In genomic region chr3:126353694-126354321, GRCh38 we compare ENCODE assay signal across 20 cellular contexts. TPM values are rescaled to one million over a fixed set of nuclear protein-coding genes. Genes with fewer than 3 reads are reported as not detected.
A peak's percentile ranks its signal among the peaks of the same experiment; 100 is the strongest.
DNase-seq lines count a peak whose midpoint lies in the region; ATAC-seq, FAIRE-seq and TF ChIP-seq lines count a peak whose summit lies in the region.
"Had no signal": no experiment of that assay in that cellular context is flagged by ENCODE, and none has a peak within 500 bp of the region (broad histone marks: within the 10 kb centered on the region; RNA-seq: fewer than 3 reads in every experiment).

No MANE protein-coding gene starts in this region.

- H3K4me3 ChIP-seq in sigmoid colon = no peak overlapping the region

- no peak for TF ChIP-seq EP300 in sigmoid colon (IDR thresholded peaks at IDR 0.05)

- intact Hi-C loops in Right ventricle myocardium superior (cut with DNase I) = loop anchor here (5.0 kb wide), 1 partner anchor 62 kb away; no protein-coding TSS in a partner anchor
- intact Hi-C loops in Right ventricle myocardium inferior (cut with DNase I) = no loop called here
- intact Hi-C loops in sigmoid colon (cut with DNase I) = loop anchor here (5.0 kb wide), 1 partner anchor 42 kb away; no protein-coding TSS in a partner anchor

- FAIRE-seq in frontal cortex (lab: Jason Lieb, UNC) = no peak

- peaks cover 0 to 40% (median 37%) of the 10 kb centered on the region in 4 donors for H3K4me1 ChIP-seq in sigmoid colon

- H3K27me3 ChIP-seq in layer of hippocampus (ENCODE audit: control insufficient read depth, insufficient read depth, low read length) (no peaks in the 10 kb centered on the region), sigmoid colon (no peaks in the 10 kb centered on the region)

- peak; percentile 35 for DNase-seq in Right ventricle myocardium superior
- no peak for DNase-seq in Right ventricle myocardium inferior (ENCODE audit: missing footprints)
- DNase-seq in sigmoid colon = peak; percentile 66
- no peak for DNase-seq in NCI-H146 treated with DMSO at 0.1 percent for 48 hours (lab: John Stamatoyannopoulos, UW; ENCODE audit: unreplicated experiment)
- no peak for DNase-seq in activated T-cell treated with anti-CD3 and anti-CD28 coated beads, Interleukin-2, amount 50 U/mL, for 48 hours
- DNase-seq in NCI-H1105 treated with DMSO at 0.1 percent for 48 hours (lab: John Stamatoyannopoulos, UW) = no peak
- no peak for DNase-seq in frontal cortex (ENCODE audit: low spot score in 2 of 2)
- DNase-seq: activated CD8-positive, alpha-beta T cell treated with anti-CD3 and anti-CD28 coated beads, Interleukin-2, amount 10 ng/mL, durations not matched to agents 7 days and 5 days; immature natural killer cell; NCI-H2081 treated with DMSO at 0.1 percent for 48 hours; NCI-H748 treated with DMSO at 0.1 percent for 48 hours; stimulated activated naive CD8-positive, alpha-beta T cell treated with anti-CD3 and anti-CD28 coated beads, Interleukin-15, amount 100 ng/mL, for 72 hours; WERI-Rb-1 had no signal

- 91 to 94% methylated on average over 8 of the region's 8 CpGs for WGBS in sigmoid colon, 2 donors

- H3K9me3 ChIP-seq in sigmoid colon = no peaks in the 10 kb centered on the region

- H3K36me3 ChIP-seq in sigmoid colon = peaks cover 7 to 42% (median 26%) of the 10 kb centered on the region in 4 donors
- H3K36me3 ChIP-seq: WERI-Rb-1 had no signal

- H3K27ac ChIP-seq in layer of hippocampus (ENCODE audit: low read depth, low read length) (peak overlapping the region; percentile 47), sigmoid colon (peak overlapping the region; percentile 91 to 96 (median 94))
- H3K27ac ChIP-seq: parathyroid adenoma, WERI-Rb-1 had no signal

- no peak for TF ChIP-seq CTCF in sigmoid colon (IDR thresholded peaks at IDR 0.05)

- no peak for TF ChIP-seq POLR2A in sigmoid colon (IDR thresholded peaks at IDR 0.05)

- ATAC-seq in Right ventricle myocardium superior (ENCODE audit: poor library complexity) = no peak
- ATAC-seq in Right ventricle myocardium inferior = no peak
- ATAC-seq: activated CD8-positive, alpha-beta T cell treated with anti-CD3 and anti-CD28 coated beads, Interleukin-2, amount 10 ng/mL, durations not matched to agents 7 days and 5 days; stimulated activated naive CD8-positive, alpha-beta T cell treated with anti-CD3 and anti-CD28 coated beads, Interleukin-15, amount 100 ng/mL, for 72 hours had no signal

RNA-seq across cellular contexts. Expression of gene KLF15, which starts 3.4 kb away (rescaled TPM):
- total RNA-seq in Right ventricle myocardium superior (34.0 TPM), Right ventricle myocardium inferior (33.0 TPM), sigmoid colon (10 to 100 TPM; 21.9 to 50.2 (median 35.2) TPM), frontal cortex (2.0 TPM)
- polyA plus RNA-seq in sigmoid colon = 1 to 10 TPM in 2 of 3 donors, under 1 TPM in 1; 0.69 to 5.4 (median 4.2) TPM
- total RNA-seq: activated CD8-positive, alpha-beta T cell treated with anti-CD3 and anti-CD28 coated beads, Interleukin-2, amount 10 ng/mL, durations not matched to agents 7 days and 5 days had no signal
- polyA plus RNA-seq: immature natural killer cell had no signal

RNA-seq across cellular contexts. Expression of gene CFAP100, which starts 40.9 kb away (rescaled TPM):
- not detected for total RNA-seq in Right ventricle myocardium superior
- not detected for total RNA-seq in Right ventricle myocardium inferior
- not detected for total RNA-seq in sigmoid colon
- not detected for polyA plus RNA-seq in sigmoid colon
- total RNA-seq in frontal cortex = 3.7 TPM
- total RNA-seq: A172; activated CD8-positive, alpha-beta T cell treated with anti-CD3 and anti-CD28 coated beads, Interleukin-2, amount 10 ng/mL, durations not matched to agents 7 days and 5 days; activated T-helper 1 cell treated with anti-CD3 and anti-CD28 coated beads, Interleukin-12 subunit alpha, Interleukin-12 subunit beta, Interleukin-2, Interleukin-4 antibody, amounts not matched to agents 30 ng/mL and 10 ng/mL and 1 ng/mL, durations not matched to agents 14 hours and 24 hours and 36 hours; glomerular endothelial cell; HT1080; RPMI7951 had no signal
- polyA plus RNA-seq: immature natural killer cell had no signal

Comparison
In these comparisons a context has a peak if more than half of its experiments do, and no peak if none do; other contexts are left out.
1. DNase-seq: peak in Right ventricle myocardium superior (single experiment) and sigmoid colon (single experiment); none in Right ventricle myocardium inferior (single experiment), NCI-H146 treated with DMSO at 0.1 percent for 48 hours (single experiment), activated T-cell treated with anti-CD3 and anti-CD28 coated beads, Interleukin-2, amount 50 U/mL, for 48 hours (0 of 2), NCI-H1105 treated with DMSO at 0.1 percent for 48 hours (single experiment) and frontal cortex (0 of 2).